ENCODE assay signal across 7 cellular contexts in genomic region chr22:28217277-28217676, GRCh38.
"Had no signal": no experiment of that assay in that cellular context is flagged by ENCODE, and none has a peak within 500 bp of the region (broad histone marks: within the 10 kb centered on the region; RNA-seq: fewer than 3 reads in every experiment).

No MANE protein-coding gene starts in this region.

- FAIRE-seq: GM12878, GM12891, GM12892, GM18507, GM19239 had no signal

- DNase-seq: GDM1, GF-D8 had no signal

- ATAC-seq: GM12878 had no signal

- H3K4me3 ChIP-seq: GM12878 had no signal
